ENCODE assay signal across 18 cellular contexts in genomic region chr18:28040720-28041119, GRCh38.
DNase-seq lines count a peak whose midpoint lies in the region; ATAC-seq and TF ChIP-seq lines count a peak whose summit lies in the region.
"Had no signal": no experiment of that assay in that cellular context is flagged by ENCODE, and none has a peak within 500 bp of the region (broad histone marks: within the 10 kb centered on the region; RNA-seq: fewer than 3 reads in every experiment).

No MANE protein-coding gene starts in this region.

- H3K4me3 Mint-ChIP-seq in endodermal cell, result no peak overlapping the region
- H3K4me3 Mint-ChIP-seq in stimulated activated naive CD8-positive, alpha-beta T cell treated with anti-CD3 and anti-CD28 coated beads, Interleukin-15, amount 100 ng/mL, for 72 hours, result no peak overlapping the region
- H3K4me3 Mint-ChIP-seq: CD8-positive, alpha-beta memory T cell had no signal

- H3K36me3 Mint-ChIP-seq in endodermal cell (ENCODE audit: low read depth), result peaks cover 18% of the 10 kb centered on the region
- H3K36me3 Mint-ChIP-seq: CD8-positive, alpha-beta memory T cell had no signal

- DNase-seq in GM23248 (peak; percentile 47), SK-N-SH (no peak), endodermal cell (no peak), osteoblast (ENCODE audit: insufficient read length, low spot score, missing footprints) (no peak), breast epithelium (ENCODE audit: low spot score in 2 of 2) (no peak), dorsolateral prefrontal cortex (no peak), RKO (ENCODE audit: low spot score) (no peak)
- DNase-seq in stimulated activated naive CD8-positive, alpha-beta T cell treated with anti-CD3 and anti-CD28 coated beads, Interleukin-15, amount 100 ng/mL, for 72 hours, result no peak
- DNase-seq: CD8-positive, alpha-beta memory T cell; DMS79 treated with DMSO at 0.1 percent for 48 hours; H7; NCI-H1930; NCI-H2171; NCI-H446 treated with DMSO at 0.1 percent for 48 hours; NCI-H774; Right ventricle myocardium superior had no signal

- peak overlapping the region; percentile 45 for H3K27ac Mint-ChIP-seq in endodermal cell
- no peak overlapping the region for H3K27ac Mint-ChIP-seq in stimulated activated naive CD8-positive, alpha-beta T cell treated with anti-CD3 and anti-CD28 coated beads, Interleukin-15, amount 100 ng/mL, for 72 hours
- H3K27ac Mint-ChIP-seq: CD8-positive, alpha-beta memory T cell had no signal

- no peaks in the 10 kb centered on the region for H3K36me3 ChIP-seq in GM23248 (ENCODE audit: low read depth)
- H3K36me3 ChIP-seq in SK-N-SH (replicated peaks in 1 of 2; ENCODE audit: control insufficient read depth in 1 of 2, insufficient read depth in 2 of 2, low read length in 1 of 2), result peaks cover 0 to 22% of the 10 kb centered on the region in 2 experiments
- H3K36me3 ChIP-seq in endodermal cell (ENCODE audit: control insufficient read depth, insufficient read depth, low read length), result peaks cover 55% of the 10 kb centered on the region
- no peaks in the 10 kb centered on the region for H3K36me3 ChIP-seq in osteoblast (ENCODE audit: insufficient read depth, low read length)
- H3K36me3 ChIP-seq in breast epithelium, result no peaks in the 10 kb centered on the region
- H3K36me3 ChIP-seq: BLaER1 treated with 17β-estradiol and CSF1 and Interleukin-3, amounts not matched to agents 10 nM and 100 nM had no signal

- H3K4me1 Mint-ChIP-seq in endodermal cell, result peaks cover 79% of the 10 kb centered on the region
- no peaks in the 10 kb centered on the region for H3K4me1 Mint-ChIP-seq in stimulated activated naive CD8-positive, alpha-beta T cell treated with anti-CD3 and anti-CD28 coated beads, Interleukin-15, amount 100 ng/mL, for 72 hours
- H3K4me1 Mint-ChIP-seq: CD8-positive, alpha-beta memory T cell had no signal

- H4K20me1 ChIP-seq in GM23248 (ENCODE audit: insufficient read depth), result no peaks in the 10 kb centered on the region
- peaks cover 57% of the 10 kb centered on the region for H4K20me1 ChIP-seq in SK-N-SH (ENCODE audit: insufficient read depth)
- H4K20me1 ChIP-seq in osteoblast (ENCODE audit: insufficient read depth, low read length), result no peaks in the 10 kb centered on the region
- H4K20me1 ChIP-seq: BLaER1 treated with 17β-estradiol and CSF1 and Interleukin-3, amounts not matched to agents 10 nM and 100 nM had no signal

- TF ChIP-seq CTCF in SK-N-SH (IDR thresholded peaks at IDR 0.05), result no peak
- no peak for TF ChIP-seq CTCF in endodermal cell (conservative IDR thresholded peaks at IDR 0.05)
- no peak for TF ChIP-seq CTCF in osteoblast (IDR thresholded peaks at IDR 0.05; ENCODE audit: extremely low read depth, low read depth, low read length)
- no peak for TF ChIP-seq CTCF in breast epithelium (IDR thresholded peaks at IDR 0.05)
- TF ChIP-seq CTCF in dorsolateral prefrontal cortex (IDR thresholded peaks at IDR 0.05 in 54 of 56, conservative IDR thresholded peaks at IDR 0.05 in 2 of 56; ENCODE audit: low read depth in 1 of 56, partially characterized antibody in 56 of 56), result no peak

- no peak for ATAC-seq in stimulated activated naive CD8-positive, alpha-beta T cell treated with anti-CD3 and anti-CD28 coated beads, Interleukin-15, amount 100 ng/mL, for 72 hours

- no peaks in the 10 kb centered on the region for H3K9me3 ChIP-seq in GM23248 (ENCODE audit: low read depth)
- no peaks in the 10 kb centered on the region for H3K9me3 ChIP-seq in SK-N-SH
- no peaks in the 10 kb centered on the region for H3K9me3 ChIP-seq in endodermal cell (ENCODE audit: control insufficient read depth, low read length)
- H3K9me3 ChIP-seq in osteoblast (ENCODE audit: low read depth, low read length), result no peaks in the 10 kb centered on the region
- H3K9me3 ChIP-seq in breast epithelium, result no peaks in the 10 kb centered on the region
- H3K9me3 ChIP-seq: BLaER1 treated with 17β-estradiol and CSF1 and Interleukin-3, amounts not matched to agents 10 nM and 100 nM had no signal

- intact Hi-C loops in breast epithelium (cut with DNase I; ENCODE audit: low total_unique reads), result no loop called here
- intact Hi-C loops in dorsolateral prefrontal cortex (cut with DNase I), result no loop called here

- H3K27ac ChIP-seq in GM23248 (peak overlapping the region; percentile 78), SK-N-SH (ENCODE audit: low read depth in 2 of 2, low read length in 1 of 2) (peak overlapping the region in 1 of 2 experiments; percentile 69; a peak in 3 of 4 replicates), endodermal cell (ENCODE audit: low read depth, low read length) (peak overlapping the region; percentile 5), osteoblast (ENCODE audit: low read depth, low read length) (peak overlapping the region; percentile 79), breast epithelium (no peak overlapping the region), dorsolateral prefrontal cortex (peak overlapping the region in 13 of 59 donors; percentile 1 to 51 (median 14))
- H3K27ac ChIP-seq: BLaER1 treated with 17β-estradiol and CSF1 and Interleukin-3, amounts not matched to agents 10 nM and 100 nM; HL-60 had no signal

- no peak overlapping the region for H2AFZ ChIP-seq in GM23248
- H2AFZ ChIP-seq in SK-N-SH (ENCODE audit: low read depth), result no peak overlapping the region
- no peak overlapping the region for H2AFZ ChIP-seq in osteoblast (ENCODE audit: low read length)

- TF ChIP-seq RAD21 in SK-N-SH (IDR thresholded peaks at IDR 0.05; ENCODE audit: low read length), result no peak

- POLR2A ChIA-PET in SK-N-SH (lab: Yijun Ruan, JAX), result no interaction called here

- H3K79me2 ChIP-seq in GM23248 (ENCODE audit: insufficient read depth), result peaks cover 90% of the 10 kb centered on the region
- H3K79me2 ChIP-seq in SK-N-SH (ENCODE audit: insufficient read depth), result peaks cover 98% of the 10 kb centered on the region
- peaks cover 73% of the 10 kb centered on the region for H3K79me2 ChIP-seq in osteoblast (ENCODE audit: insufficient read depth, low read length)

- H3F3A ChIP-seq in GM23248 (ENCODE audit: insufficient read depth) (peaks cover 40% of the 10 kb centered on the region; the same call in 1 of the 2 replicates), SK-N-SH (replicated peaks; ENCODE audit: insufficient read depth) (peaks cover 4% of the 10 kb centered on the region)

- CTCF ChIA-PET in SK-N-SH (lab: Yijun Ruan, JAX), result no interaction called here

- peaks cover 22% of the 10 kb centered on the region for H3K4me1 ChIP-seq in GM23248 (ENCODE audit: insufficient read depth)
- H3K4me1 ChIP-seq in SK-N-SH (ENCODE audit: control insufficient read depth in 1 of 2, insufficient read depth in 2 of 2, low read depth in 1 of 2, low read length in 1 of 2), result peaks cover 9 to 14% of the 10 kb centered on the region in 2 experiments; a peak in 3 of 4 replicates
- H3K4me1 ChIP-seq in endodermal cell (ENCODE audit: control insufficient read depth, insufficient read depth, low read length), result peaks cover 25% of the 10 kb centered on the region
- H3K4me1 ChIP-seq in osteoblast (ENCODE audit: insufficient read depth, low read length), result peaks cover 29% of the 10 kb centered on the region
- H3K4me1 ChIP-seq in breast epithelium, result no peaks in the 10 kb centered on the region

- H3K27me3 ChIP-seq in GM23248 (replicated peaks; ENCODE audit: insufficient read depth), result no peaks in the 10 kb centered on the region
- H3K27me3 ChIP-seq in SK-N-SH (ENCODE audit: insufficient read depth), result no peaks in the 10 kb centered on the region
- no peaks in the 10 kb centered on the region for H3K27me3 ChIP-seq in endodermal cell (ENCODE audit: control insufficient read depth, insufficient read depth, low read length, poor library complexity, severe bottlenecking)
- no peaks in the 10 kb centered on the region for H3K27me3 ChIP-seq in osteoblast (ENCODE audit: insufficient read depth, low read length)
- H3K27me3 ChIP-seq in breast epithelium, result no peaks in the 10 kb centered on the region
- H3K27me3 ChIP-seq in dorsolateral prefrontal cortex, result no peaks in the 10 kb centered on the region
- H3K27me3 ChIP-seq: BLaER1 treated with 17β-estradiol and CSF1 and Interleukin-3, amounts not matched to agents 10 nM and 100 nM had no signal

- in situ Hi-C loops in GM23248 (cut with MboI), result no loop called here

- no peak overlapping the region for H3K4me3 ChIP-seq in GM23248
- no peak overlapping the region for H3K4me3 ChIP-seq in SK-N-SH (ENCODE audit: low read depth in 2 of 2, low read length in 1 of 2)
- H3K4me3 ChIP-seq in endodermal cell (ENCODE audit: low read length), result no peak overlapping the region
- no peak overlapping the region for H3K4me3 ChIP-seq in osteoblast (ENCODE audit: insufficient read depth, low read length)
- H3K4me3 ChIP-seq in breast epithelium, result no peak overlapping the region
- peak overlapping the region in 2 of 59 donors; percentile 4 to 21 for H3K4me3 ChIP-seq in dorsolateral prefrontal cortex
- H3K4me3 ChIP-seq: BLaER1 treated with 17β-estradiol and CSF1 and Interleukin-3, amounts not matched to agents 10 nM and 100 nM had no signal

- no peaks in the 10 kb centered on the region for H3K9me3 Mint-ChIP-seq in endodermal cell
- no peaks in the 10 kb centered on the region for H3K9me3 Mint-ChIP-seq in stimulated activated naive CD8-positive, alpha-beta T cell treated with anti-CD3 and anti-CD28 coated beads, Interleukin-15, amount 100 ng/mL, for 72 hours

- TF ChIP-seq POLR2A in breast epithelium (IDR thresholded peaks at IDR 0.05), result no peak

- H3K4me2 ChIP-seq in GM23248 (ENCODE audit: unreplicated experiment) (peak overlapping the region; percentile 57), SK-N-SH (no peak overlapping the region; the same call in 1 of the 2 replicates), osteoblast (ENCODE audit: insufficient read depth, low read length) (no peak overlapping the region)
- H3K4me2 ChIP-seq: BLaER1 treated with 17β-estradiol and CSF1 and Interleukin-3, amounts not matched to agents 10 nM and 100 nM had no signal

- H3K9me2 ChIP-seq in GM23248 (ENCODE audit: insufficient read depth), result no peaks in the 10 kb centered on the region
- H3K9me2 ChIP-seq in SK-N-SH, result no peaks in the 10 kb centered on the region

- H3K27me3 Mint-ChIP-seq in endodermal cell (ENCODE audit: insufficient read depth), result no peaks in the 10 kb centered on the region
- no peaks in the 10 kb centered on the region for H3K27me3 Mint-ChIP-seq in stimulated activated naive CD8-positive, alpha-beta T cell treated with anti-CD3 and anti-CD28 coated beads, Interleukin-15, amount 100 ng/mL, for 72 hours
- H3K27me3 Mint-ChIP-seq: CD8-positive, alpha-beta memory T cell had no signal

- TF ChIP-seq EP300 in SK-N-SH (IDR thresholded peaks at IDR 0.05; ENCODE audit: borderline replicate concordance in 1 of 2, low read depth in 1 of 2, low read length in 1 of 2), result no peak

- H3K9ac ChIP-seq in GM23248 (peak overlapping the region; percentile 68), SK-N-SH (peak overlapping the region; percentile 27; the same call in 1 of the 2 replicates), endodermal cell (ENCODE audit: extremely low read depth, low read length, poor library complexity, severe bottlenecking) (no peak overlapping the region)
- H3K9ac ChIP-seq: BLaER1 treated with 17β-estradiol and CSF1 and Interleukin-3, amounts not matched to agents 10 nM and 100 nM had no signal

Comparison
In these comparisons a context has a peak if more than half of its experiments do, and no peak if none do; other contexts are left out.
1. H3K27ac ChIP-seq: peak in GM23248 (single experiment), endodermal cell (single experiment) and osteoblast (single experiment); none in breast epithelium (0 of 2).